6 cellular contexts compared by ENCODE assay signal in the genomic region with DNA sequence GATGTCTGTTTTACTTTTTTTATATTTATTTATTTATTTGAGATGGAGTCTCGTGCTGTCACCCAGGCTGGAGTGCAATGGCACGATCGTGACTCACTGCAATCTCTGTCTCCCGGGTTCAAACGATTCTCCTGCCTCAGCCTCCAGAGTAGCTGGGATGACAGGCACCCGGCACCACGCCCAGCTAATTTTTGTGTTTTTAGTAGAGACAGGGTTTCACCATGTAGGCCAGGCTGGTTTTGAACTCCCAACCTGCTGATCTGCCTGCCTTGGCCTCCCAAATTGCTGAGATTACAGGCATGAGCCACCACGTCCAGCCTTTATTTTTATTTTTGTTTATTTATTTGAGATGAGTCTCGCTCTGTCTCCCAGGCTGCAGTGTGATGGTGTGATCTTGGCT.
DNase-seq lines count a peak whose midpoint lies in the region; ATAC-seq and TF ChIP-seq lines count a peak whose summit lies in the region.
"Not testable (repeated sequence)": the region's sequence is repeated elsewhere in the genome, so short reads cannot be mapped to it uniquely, and the experiment has no call there.

No MANE protein-coding gene starts in this region.

- not testable (repeated sequence) for H3K36me3 Mint-ChIP-seq in activated CD4-positive, alpha-beta T cell treated with anti-CD3 and anti-CD28 coated beads for 36 hours (ENCODE audit: low read depth); activated CD4-positive, alpha-beta T cell treated with anti-CD3 and anti-CD28 coated beads, Interleukin-2, amount 10 ng/mL, durations not matched to agents 7 days and 5 days (ENCODE audit: low read depth); activated CD8-positive, alpha-beta T cell treated with anti-CD3 and anti-CD28 coated beads, Interleukin-2, amount 10 ng/mL, durations not matched to agents 7 days and 5 days (ENCODE audit: low read depth); endodermal cell (ENCODE audit: low read depth); osteocyte (ENCODE audit: unreplicated experiment)

- TF ChIP-seq CTCF in endodermal cell (conservative IDR thresholded peaks at IDR 0.05); osteocyte (IDR thresholded peaks at IDR 0.05); vagina (IDR thresholded peaks at IDR 0.05): not testable (repeated sequence)

- H3K9ac ChIP-seq in endodermal cell (ENCODE audit: extremely low read depth, low read length, poor library complexity, severe bottlenecking): not testable (repeated sequence)

- ATAC-seq in activated CD4-positive, alpha-beta T cell treated with anti-CD3 and anti-CD28 coated beads for 36 hours; activated CD8-positive, alpha-beta T cell treated with anti-CD3 and anti-CD28 coated beads, Interleukin-2, amount 10 ng/mL, durations not matched to agents 7 days and 5 days: not testable (repeated sequence)

- not testable (repeated sequence) for H3K4me1 Mint-ChIP-seq in activated CD4-positive, alpha-beta T cell treated with anti-CD3 and anti-CD28 coated beads for 36 hours; activated CD4-positive, alpha-beta T cell treated with anti-CD3 and anti-CD28 coated beads, Interleukin-2, amount 10 ng/mL, durations not matched to agents 7 days and 5 days; activated CD8-positive, alpha-beta T cell treated with anti-CD3 and anti-CD28 coated beads, Interleukin-2, amount 10 ng/mL, durations not matched to agents 7 days and 5 days (ENCODE audit: low read depth); endodermal cell
- H3K4me1 Mint-ChIP-seq in osteocyte (ENCODE audit: unreplicated experiment): peaks cover 12% of the 10 kb centered on the region

- not testable (repeated sequence) for H3K9me3 Mint-ChIP-seq in activated CD4-positive, alpha-beta T cell treated with anti-CD3 and anti-CD28 coated beads for 36 hours (ENCODE audit: low read depth); activated CD8-positive, alpha-beta T cell treated with anti-CD3 and anti-CD28 coated beads, Interleukin-2, amount 10 ng/mL, durations not matched to agents 7 days and 5 days (ENCODE audit: insufficient read depth); endodermal cell; osteocyte (ENCODE audit: unreplicated experiment)
- H3K9me3 Mint-ChIP-seq in activated CD4-positive, alpha-beta T cell treated with anti-CD3 and anti-CD28 coated beads, Interleukin-2, amount 10 ng/mL, durations not matched to agents 7 days and 5 days: peaks cover 12% of the 10 kb centered on the region

- H3K36me3 ChIP-seq in endodermal cell (ENCODE audit: control insufficient read depth, insufficient read depth, low read length); vagina: not testable (repeated sequence)

- H3K27me3 Mint-ChIP-seq in activated CD4-positive, alpha-beta T cell treated with anti-CD3 and anti-CD28 coated beads for 36 hours; activated CD4-positive, alpha-beta T cell treated with anti-CD3 and anti-CD28 coated beads, Interleukin-2, amount 10 ng/mL, durations not matched to agents 7 days and 5 days; activated CD8-positive, alpha-beta T cell treated with anti-CD3 and anti-CD28 coated beads, Interleukin-2, amount 10 ng/mL, durations not matched to agents 7 days and 5 days (ENCODE audit: low read depth); endodermal cell (ENCODE audit: insufficient read depth); osteocyte (ENCODE audit: unreplicated experiment): not testable (repeated sequence)

- not testable (repeated sequence) for H3K27me3 ChIP-seq in endodermal cell (ENCODE audit: control insufficient read depth, insufficient read depth, low read length, poor library complexity, severe bottlenecking); vagina

- WGBS in endodermal cell (ENCODE audit: insufficient coverage in 1 of 2, insufficient read length in 1 of 2), 2 experiments: 91 to 95% methylated on average over 8 to 9 of the region's 9 CpGs

- POLR2A ChIA-PET in activated CD4-positive, alpha-beta T cell treated with anti-CD3 and anti-CD28 coated beads for 36 hours (lab: Charles Lee); activated CD4-positive, alpha-beta T cell treated with anti-CD3 and anti-CD28 coated beads, Interleukin-2, amount 10 ng/mL, durations not matched to agents 7 days and 5 days (lab: Charles Lee); activated CD8-positive, alpha-beta T cell treated with anti-CD3 and anti-CD28 coated beads, Interleukin-2, amount 10 ng/mL, durations not matched to agents 7 days and 5 days (lab: Charles Lee): not testable (repeated sequence)

- not testable (repeated sequence) for H3K4me3 Mint-ChIP-seq in activated CD4-positive, alpha-beta T cell treated with anti-CD3 and anti-CD28 coated beads for 36 hours; activated CD4-positive, alpha-beta T cell treated with anti-CD3 and anti-CD28 coated beads, Interleukin-2, amount 10 ng/mL, durations not matched to agents 7 days and 5 days; activated CD8-positive, alpha-beta T cell treated with anti-CD3 and anti-CD28 coated beads, Interleukin-2, amount 10 ng/mL, durations not matched to agents 7 days and 5 days; endodermal cell; osteocyte (ENCODE audit: unreplicated experiment)

- CTCF ChIA-PET in activated CD4-positive, alpha-beta T cell treated with anti-CD3 and anti-CD28 coated beads for 36 hours (lab: Charles Lee); activated CD4-positive, alpha-beta T cell treated with anti-CD3 and anti-CD28 coated beads, Interleukin-2, amount 10 ng/mL, durations not matched to agents 7 days and 5 days (lab: Charles Lee); activated CD8-positive, alpha-beta T cell treated with anti-CD3 and anti-CD28 coated beads, Interleukin-2, amount 10 ng/mL, durations not matched to agents 7 days and 5 days (lab: Charles Lee): not testable (repeated sequence)

- not testable (repeated sequence) for H3K4me3 ChIP-seq in endodermal cell (ENCODE audit: low read length); vagina

- intact Hi-C loops in activated CD4-positive, alpha-beta T cell treated with anti-CD3 and anti-CD28 coated beads for 36 hours (cut with DNase I, micrococcal nuclease); vagina (cut with DNase I): not testable (repeated sequence)

- not testable (repeated sequence) for H3K9me3 ChIP-seq in endodermal cell (ENCODE audit: control insufficient read depth, low read length); vagina

- not testable (repeated sequence) for H3K4me1 ChIP-seq in endodermal cell (ENCODE audit: control insufficient read depth, insufficient read depth, low read length); vagina

- not testable (repeated sequence) for H3K27ac Mint-ChIP-seq in activated CD4-positive, alpha-beta T cell treated with anti-CD3 and anti-CD28 coated beads for 36 hours; activated CD4-positive, alpha-beta T cell treated with anti-CD3 and anti-CD28 coated beads, Interleukin-2, amount 10 ng/mL, durations not matched to agents 7 days and 5 days; activated CD8-positive, alpha-beta T cell treated with anti-CD3 and anti-CD28 coated beads, Interleukin-2, amount 10 ng/mL, durations not matched to agents 7 days and 5 days; endodermal cell; osteocyte (ENCODE audit: unreplicated experiment)

- not testable (repeated sequence) for H3K27ac ChIP-seq in endodermal cell (ENCODE audit: low read depth, low read length); vagina

- DNase-seq in activated CD4-positive, alpha-beta T cell treated with anti-CD3 and anti-CD28 coated beads for 36 hours: peak; percentile 30
- peak; percentile 15 for DNase-seq in activated CD4-positive, alpha-beta T cell treated with anti-CD3 and anti-CD28 coated beads, Interleukin-2, amount 10 ng/mL, durations not matched to agents 7 days and 5 days
- DNase-seq in activated CD8-positive, alpha-beta T cell treated with anti-CD3 and anti-CD28 coated beads, Interleukin-2, amount 10 ng/mL, durations not matched to agents 7 days and 5 days: peak; percentile 31
- peak; percentile 7 for DNase-seq in endodermal cell
- DNase-seq in osteocyte (ENCODE audit: extremely low spot score, unreplicated experiment): peak; percentile 75
- peak; percentile 7 to 52 for DNase-seq in vagina (ENCODE audit: extremely low spot score in 2 of 2)

- not testable (repeated sequence) for TF ChIP-seq POLR2A in vagina (IDR thresholded peaks at IDR 0.05)

Comparison
In these comparisons a context has a peak if more than half of its experiments do, and no peak if none do; other contexts are left out.
1. DNase-seq: peak in every context shown above with its lines; median percentile 75 in osteocyte; 31 in activated CD8-positive, alpha-beta T cell treated with anti-CD3 and anti-CD28 coated beads, Interleukin-2, amount 10 ng/mL, durations not matched to agents 7 days and 5 days; 30 in activated CD4-positive, alpha-beta T cell treated with anti-CD3 and anti-CD28 coated beads for 36 hours; 30 in vagina; 15 in activated CD4-positive, alpha-beta T cell treated with anti-CD3 and anti-CD28 coated beads, Interleukin-2, amount 10 ng/mL, durations not matched to agents 7 days and 5 days; 7 in endodermal cell.